12 cellular contexts compared by ENCODE assay signal in genomic region chr4:55906323-55906722, GRCh38.
"Had no signal": no experiment of that assay in that cellular context is flagged by ENCODE, and none has a peak within 500 bp of the region (broad histone marks: within the 10 kb centered on the region; RNA-seq: fewer than 3 reads in every experiment).

No MANE protein-coding gene starts in this region.

- H3K4me3 Mint-ChIP-seq: activated B cell treated with CpG ODN at 0.5 μM for 24 hours; activated naive CD8-positive, alpha-beta T cell treated with anti-CD3 and anti-CD28 coated beads, Interleukin-2, amount 10 ng/mL, durations not matched to agents 7 days and 5 days had no signal

- ATAC-seq: body of pancreas; effector memory CD8-positive, alpha-beta T cell; naive thymus-derived CD8-positive, alpha-beta T cell; psoas muscle; right cardiac atrium; upper lobe of right lung had no signal

- DNase-seq: activated B cell treated with CpG ODN at 0.5 μM for 24 hours; activated CD4-positive, alpha-beta T cell treated with anti-CD3 and anti-CD28 coated beads, Interleukin-2, amount 50 U/mL, for 1 hour; activated effector memory CD4-positive, alpha-beta T cell treated with Interleukin-2 at 50 U/mL for 16 hours; activated naive CD8-positive, alpha-beta T cell treated with anti-CD3 and anti-CD28 coated beads, Interleukin-2, amount 10 ng/mL, durations not matched to agents 7 days and 5 days; body of pancreas; effector memory CD8-positive, alpha-beta T cell; naive thymus-derived CD8-positive, alpha-beta T cell; psoas muscle; right cardiac atrium; stimulated activated CD4-positive, alpha-beta T cell treated with anti-CD3 and anti-CD28 coated beads, Interleukin-2, amount 100 ng/mL, for 48 hours; upper lobe of right lung had no signal

- H3K4me1 ChIP-seq: body of pancreas, psoas muscle, upper lobe of right lung had no signal

- H3K27me3 Mint-ChIP-seq: activated B cell treated with CpG ODN at 0.5 μM for 24 hours; activated naive CD8-positive, alpha-beta T cell treated with anti-CD3 and anti-CD28 coated beads, Interleukin-2, amount 10 ng/mL, durations not matched to agents 7 days and 5 days; effector memory CD8-positive, alpha-beta T cell; naive thymus-derived CD8-positive, alpha-beta T cell had no signal

- H3K27ac ChIP-seq: body of pancreas, psoas muscle, thoracic aorta, upper lobe of right lung had no signal

- H3K27me3 ChIP-seq: body of pancreas, upper lobe of right lung had no signal

- H3K27ac Mint-ChIP-seq: activated B cell treated with CpG ODN at 0.5 μM for 24 hours had no signal

- H3K9me3 Mint-ChIP-seq: activated B cell treated with CpG ODN at 0.5 μM for 24 hours; activated naive CD8-positive, alpha-beta T cell treated with anti-CD3 and anti-CD28 coated beads, Interleukin-2, amount 10 ng/mL, durations not matched to agents 7 days and 5 days; effector memory CD8-positive, alpha-beta T cell; naive thymus-derived CD8-positive, alpha-beta T cell had no signal

- H3K4me3 ChIP-seq: body of pancreas, psoas muscle, thoracic aorta, upper lobe of right lung had no signal

- H3K9me3 ChIP-seq: body of pancreas, psoas muscle, thoracic aorta, upper lobe of right lung had no signal
